Comparison of ENCODE assay signal across 27 cellular contexts in genomic region chr20:44918761-44919160, GRCh38.
"Had no signal": no experiment of that assay in that cellular context is flagged by ENCODE, and none has a peak within 500 bp of the region (broad histone marks: within the 10 kb centered on the region; RNA-seq: fewer than 3 reads in every experiment).

No MANE protein-coding gene starts in this region.

- H3K4me1 ChIP-seq: ascending aorta, breast epithelium, colonic mucosa, esophagus squamous epithelium had no signal

- H3K9me3 Mint-ChIP-seq: activated CD4-positive, alpha-beta T cell treated with anti-CD3 and anti-CD28 coated beads, Interleukin-2, amount 10 ng/mL, durations not matched to agents 24 days and 14 days; activated naive CD4-positive, alpha-beta T cell treated with anti-CD3 and anti-CD28 coated beads, Interleukin-2, amount 10 ng/mL, durations not matched to agents 7 days and 5 days; activated naive CD4-positive, alpha-beta T cell treated with anti-CD3 and anti-CD28 coated beads, Interleukin-2, amount 50 U/mL, for 72 hours; activated naive CD8-positive, alpha-beta T cell treated with anti-CD3 and anti-CD28 coated beads, Interleukin-2, amount 10 ng/mL, durations not matched to agents 7 days and 5 days; brain had no signal

- FAIRE-seq: endometrium, endothelial cell of umbilical vein, frontal cortex had no signal

- H3K27me3 Mint-ChIP-seq: activated CD4-positive, alpha-beta T cell treated with anti-CD3 and anti-CD28 coated beads for 36 hours; activated CD4-positive, alpha-beta T cell treated with anti-CD3 and anti-CD28 coated beads, Interleukin-2, amount 10 ng/mL, durations not matched to agents 24 days and 14 days; activated naive CD4-positive, alpha-beta T cell treated with anti-CD3 and anti-CD28 coated beads, Interleukin-2, amount 10 ng/mL, durations not matched to agents 7 days and 5 days; activated naive CD8-positive, alpha-beta T cell treated with anti-CD3 and anti-CD28 coated beads, Interleukin-2, amount 10 ng/mL, durations not matched to agents 7 days and 5 days; brain had no signal

- H3K27ac Mint-ChIP-seq: activated CD4-positive, alpha-beta T cell treated with anti-CD3 and anti-CD28 coated beads for 36 hours; activated CD4-positive, alpha-beta T cell treated with anti-CD3 and anti-CD28 coated beads, Interleukin-2, amount 10 ng/mL, durations not matched to agents 24 days and 14 days; activated CD8-positive, alpha-beta T cell treated with anti-CD3 and anti-CD28 coated beads, Interleukin-2, amount 10 ng/mL, durations not matched to agents 7 days and 5 days; activated naive CD4-positive, alpha-beta T cell treated with anti-CD3 and anti-CD28 coated beads, Interleukin-2, amount 10 ng/mL, durations not matched to agents 7 days and 5 days; activated naive CD8-positive, alpha-beta T cell treated with anti-CD3 and anti-CD28 coated beads, Interleukin-2, amount 10 ng/mL, durations not matched to agents 7 days and 5 days; brain had no signal

- H3K9me3 ChIP-seq: ascending aorta, breast epithelium, colonic mucosa, esophagus squamous epithelium had no signal

- H3K27me3 ChIP-seq: ascending aorta, breast epithelium, cardiac muscle cell, colonic mucosa, esophagus squamous epithelium had no signal

- DNase-seq: activated CD4-positive, alpha-beta T cell treated with anti-CD3 and anti-CD28 coated beads for 36 hours; activated CD4-positive, alpha-beta T cell treated with anti-CD3 and anti-CD28 coated beads, Interleukin-2, amount 10 ng/mL, durations not matched to agents 24 days and 14 days; activated CD4-positive, alpha-beta T cell treated with anti-CD3 and anti-CD28 coated beads, Interleukin-2, amount 50 U/mL, for 48 hours; activated CD4-positive, CD25-positive, alpha-beta regulatory T cell; activated CD4-positive, CD25-positive, alpha-beta regulatory T cell treated with anti-CD3 and anti-CD28 coated beads, Interleukin-2, amount 50 U/mL, for 72 hours; activated CD8-positive, alpha-beta T cell treated with anti-CD3 and anti-CD28 coated beads, Interleukin-2, amount 10 ng/mL, durations not matched to agents 7 days and 5 days; activated gamma-delta T cell; activated naive CD4-positive, alpha-beta T cell; activated naive CD4-positive, alpha-beta T cell treated with anti-CD3 and anti-CD28 coated beads, Interleukin-2, amount 10 ng/mL, durations not matched to agents 7 days and 5 days; activated naive CD8-positive, alpha-beta T cell treated with anti-CD3 and anti-CD28 coated beads, Interleukin-2, amount 10 ng/mL, durations not matched to agents 7 days and 5 days; central memory CD4-positive, alpha-beta T cell; cerebellar nuclear complex; colonic mucosa; effector CD8-positive, alpha-beta T cell; esophagus squamous epithelium; foreskin fibroblast; T-helper 1 cell; T-helper 2 cell had no signal

- H3K4me3 ChIP-seq: ascending aorta, breast epithelium, cardiac muscle cell, colonic mucosa, esophagus squamous epithelium had no signal

- ATAC-seq: activated CD4-positive, alpha-beta T cell treated with anti-CD3 and anti-CD28 coated beads for 36 hours; activated CD8-positive, alpha-beta T cell treated with anti-CD3 and anti-CD28 coated beads, Interleukin-2, amount 10 ng/mL, durations not matched to agents 7 days and 5 days; activated naive CD4-positive, alpha-beta T cell treated with anti-CD3 and anti-CD28 coated beads, Interleukin-2, amount 50 U/mL, for 72 hours had no signal

- H3K4me1 Mint-ChIP-seq: brain had no signal

- H3K4me3 Mint-ChIP-seq: activated CD4-positive, alpha-beta T cell treated with anti-CD3 and anti-CD28 coated beads for 36 hours; activated CD4-positive, alpha-beta T cell treated with anti-CD3 and anti-CD28 coated beads, Interleukin-2, amount 10 ng/mL, durations not matched to agents 24 days and 14 days; activated CD8-positive, alpha-beta T cell treated with anti-CD3 and anti-CD28 coated beads, Interleukin-2, amount 10 ng/mL, durations not matched to agents 7 days and 5 days; activated naive CD4-positive, alpha-beta T cell treated with anti-CD3 and anti-CD28 coated beads, Interleukin-2, amount 10 ng/mL, durations not matched to agents 7 days and 5 days; activated naive CD8-positive, alpha-beta T cell treated with anti-CD3 and anti-CD28 coated beads, Interleukin-2, amount 10 ng/mL, durations not matched to agents 7 days and 5 days; brain had no signal

- H3K27ac ChIP-seq: ascending aorta, breast epithelium, cardiac muscle cell, colonic mucosa, epithelial cell of prostate, esophagus squamous epithelium had no signal

- H3K36me3 ChIP-seq: breast epithelium, colonic mucosa had no signal
